Comparison of ENCODE assay signal across 1 cellular context in the genomic region with DNA sequence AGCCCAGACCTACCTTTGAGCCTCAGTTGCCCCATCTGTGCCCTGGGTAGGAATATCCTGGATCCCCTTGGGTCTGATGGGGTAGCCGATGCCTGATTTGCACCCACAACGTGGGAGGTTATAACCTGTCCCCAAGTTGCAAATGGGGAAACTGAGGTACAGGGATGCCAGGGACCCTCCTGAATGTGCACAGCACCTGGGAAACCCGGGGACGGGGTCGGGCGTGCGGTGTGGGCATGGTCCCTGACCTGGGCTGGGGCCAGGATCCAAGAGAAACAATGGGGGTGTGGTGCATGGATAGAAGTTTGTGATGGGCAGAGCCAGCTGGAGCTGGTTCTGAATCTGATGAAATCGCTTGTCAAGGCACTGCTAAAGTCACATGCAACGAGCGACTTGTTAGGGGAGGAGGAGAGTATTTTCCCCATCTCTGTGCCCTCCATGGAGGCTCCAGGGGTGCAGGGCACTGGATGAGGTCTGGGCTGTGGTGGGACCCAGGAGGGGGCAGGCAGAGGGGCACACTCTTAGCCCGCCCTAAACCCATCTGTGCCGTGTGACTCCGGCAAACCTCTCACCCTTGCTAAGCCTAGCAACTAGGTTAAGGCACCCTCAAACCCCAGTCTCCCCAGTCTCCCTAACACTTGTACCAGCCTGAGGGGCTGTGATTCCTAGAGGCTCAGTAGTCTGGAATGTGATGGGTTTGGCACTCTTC.
TF ChIP-seq lines count a peak whose summit lies in the region.

No MANE protein-coding gene starts in this region.

TF ChIP-seq in K562, 482 proteins besides CTCF, POLR2A, EP300 and RAD21 (continued from another document and continues in another):
- 0 out of 2 replicates have a peak, but pooled peaks have one; percentile 65 for TF ChIP-seq AFF4 (CRISPR knock-in tag; IDR thresholded peaks at IDR 0.05)
- peak; percentile 8 for TF ChIP-seq POLR2B (IDR thresholded peaks at IDR 0.05; ENCODE audit: low read depth, partially characterized antibody)
- TF ChIP-seq GABPB1 (CRISPR knock-in tag; IDR thresholded peaks at IDR 0.05): 0 out of 2 replicates have a peak, but pooled peaks have one; percentile 2
- 0 out of 4 replicates have a peak, but pooled peaks of 1 of the 2 experiments have one; percentile 12 for TF ChIP-seq RCOR1 (IDR thresholded peaks at IDR 0.05; ENCODE audit: borderline replicate concordance in 1 of 2, low read depth in 2 of 2, low read length in 2 of 2)
- 0 out of 4 replicates have a peak, but pooled peaks of 1 of the 2 experiments have one; percentile 25 for TF ChIP-seq TEAD1 (CRISPR knock-in tag; IDR thresholded peaks at IDR 0.05)
- TF ChIP-seq ZNF12 (CRISPR knock-in tag; IDR thresholded peaks at IDR 0.05): 0 out of 2 replicates have a peak, but pooled peaks have one; percentile 45
- TF ChIP-seq COPS2 (conservative IDR thresholded peaks at IDR 0.05): no peak
- TF ChIP-seq PHB (CRISPR knock-in tag; IDR thresholded peaks at IDR 0.05): peak; percentile 68; the same call in 1 of the 2 replicates
- TF ChIP-seq SP1 (CRISPR knock-in tag; IDR thresholded peaks at IDR 0.05): peak; percentile 57
- 0 out of 2 replicates have a peak, but pooled peaks have one; percentile 62 for TF ChIP-seq CBFB (CRISPR knock-in tag; IDR thresholded peaks at IDR 0.05)
- 0 out of 2 replicates have a peak, but pooled peaks have one; percentile 12 for TF ChIP-seq ZNF740 (CRISPR knock-in tag; IDR thresholded peaks at IDR 0.05)
- no peak; a peak in 2 of 4 replicates for TF ChIP-seq ZNF740 (tag; IDR thresholded peaks at IDR 0.05)
- TF ChIP-seq HDGF (IDR thresholded peaks at IDR 0.05): no peak
- no peak for TF ChIP-seq TAL1 (IDR thresholded peaks at IDR 0.05)
- TF ChIP-seq NR2C2 (CRISPR knock-in tag; IDR thresholded peaks at IDR 0.05): no peak; the same call in 1 of the 2 replicates
- TF ChIP-seq NR2C2 (tag; IDR thresholded peaks at IDR 0.05): 0 out of 2 replicates have a peak, but pooled peaks have one; percentile 0
- TF ChIP-seq MITF (IDR thresholded peaks at IDR 0.05): peak; percentile 21; the same call in 1 of the 2 replicates
- peak; percentile 62 for TF ChIP-seq BCOR (IDR thresholded peaks at IDR 0.05)
- 0 out of 2 replicates have a peak, but pooled peaks have one; percentile 32 for TF ChIP-seq IFI16 (CRISPR knock-in tag; IDR thresholded peaks at IDR 0.05)
- 0 out of 2 replicates have a peak, but pooled peaks have one; percentile 4 for TF ChIP-seq MAFK (IDR thresholded peaks at IDR 0.05; ENCODE audit: low read length)
- peak; percentile 84 for TF ChIP-seq POLR2AphosphoS2 (IDR thresholded peaks at IDR 0.05; ENCODE audit: low read length)
- no peak for TF ChIP-seq POLR2G (IDR thresholded peaks at IDR 0.05; ENCODE audit: low read depth, low read length)
- TF ChIP-seq, protein P1, sequence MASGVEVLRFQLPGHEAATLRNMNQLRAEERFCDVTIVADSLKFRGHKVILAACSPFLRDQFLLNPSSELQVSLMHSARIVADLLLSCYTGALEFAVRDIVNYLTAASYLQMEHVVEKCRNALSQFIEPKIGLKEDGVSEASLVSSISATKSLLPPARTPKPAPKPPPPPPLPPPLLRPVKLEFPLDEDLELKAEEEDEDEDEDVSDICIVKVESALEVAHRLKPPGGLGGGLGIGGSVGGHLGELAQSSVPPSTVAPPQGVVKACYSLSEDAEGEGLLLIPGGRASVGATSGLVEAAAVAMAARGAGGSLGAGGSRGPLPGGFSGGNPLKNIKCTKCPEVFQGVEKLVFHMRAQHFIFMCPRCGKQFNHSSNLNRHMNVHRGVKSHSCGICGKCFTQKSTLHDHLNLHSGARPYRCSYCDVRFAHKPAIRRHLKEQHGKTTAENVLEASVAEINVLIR (CRISPR knock-in tag; IDR thresholded peaks at IDR 0.05): no peak
- peak; percentile 31; the same call in 1 of the 2 replicates for TF ChIP-seq CHD2 (IDR thresholded peaks at IDR 0.05; ENCODE audit: low read depth, low read length)
- peak; percentile 34 for TF ChIP-seq SAP30 (IDR thresholded peaks at IDR 0.05; ENCODE audit: borderline replicate concordance, insufficient read depth, low read depth, low read length, poor library complexity, severe bottlenecking)
- TF ChIP-seq PTBP1 (IDR thresholded peaks at IDR 0.05; ENCODE audit: low read depth, low read length): 0 out of 2 replicates have a peak, but pooled peaks have one; percentile 1
- no peak for TF ChIP-seq ZNF512 (tag; IDR thresholded peaks at IDR 0.05)
- peak; percentile 94 for TF ChIP-seq RBFOX2 (IDR thresholded peaks at IDR 0.05; ENCODE audit: low read depth, low read length)
- TF ChIP-seq EP400 (IDR thresholded peaks at IDR 0.05): peak; percentile 63
- no peak for TF ChIP-seq PYGO2 (tag; IDR thresholded peaks at IDR 0.05)
- peak; percentile 38; the same call in 1 of the 2 replicates for TF ChIP-seq SIN3B (IDR thresholded peaks at IDR 0.05; ENCODE audit: low read depth)
- 0 out of 2 replicates have a peak, but pooled peaks have one; percentile 75 for TF ChIP-seq KAT7 (CRISPR knock-in tag; IDR thresholded peaks at IDR 0.05; ENCODE audit: borderline replicate concordance)
- TF ChIP-seq, protein P2, sequence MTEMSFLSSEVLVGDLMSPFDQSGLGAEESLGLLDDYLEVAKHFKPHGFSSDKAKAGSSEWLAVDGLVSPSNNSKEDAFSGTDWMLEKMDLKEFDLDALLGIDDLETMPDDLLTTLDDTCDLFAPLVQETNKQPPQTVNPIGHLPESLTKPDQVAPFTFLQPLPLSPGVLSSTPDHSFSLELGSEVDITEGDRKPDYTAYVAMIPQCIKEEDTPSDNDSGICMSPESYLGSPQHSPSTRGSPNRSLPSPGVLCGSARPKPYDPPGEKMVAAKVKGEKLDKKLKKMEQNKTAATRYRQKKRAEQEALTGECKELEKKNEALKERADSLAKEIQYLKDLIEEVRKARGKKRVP (CRISPR knock-in tag; IDR thresholded peaks at IDR 0.05): peak; percentile 91
- TF ChIP-seq GABPA (tag; conservative IDR thresholded peaks at IDR 0.05; ENCODE audit: low read depth): peak; percentile 7; the same call in 1 of the 2 replicates
- peak; percentile 16; the same call in 1 of the 2 replicates for TF ChIP-seq SUPT5H (IDR thresholded peaks at IDR 0.05)
- TF ChIP-seq NFIX (CRISPR knock-in tag; IDR thresholded peaks at IDR 0.05; ENCODE audit: low read depth): no peak
- 0 out of 2 replicates have a peak, but pooled peaks have one; percentile 18 for TF ChIP-seq HOXB6 (CRISPR knock-in tag; IDR thresholded peaks at IDR 0.05; ENCODE audit: borderline replicate concordance)
- TF ChIP-seq GTF2E2 (tag; IDR thresholded peaks at IDR 0.05): peak; percentile 44
- 0 out of 2 replicates have a peak, but pooled peaks have one; percentile 18 for TF ChIP-seq FOXJ2 (tag; IDR thresholded peaks at IDR 0.05)
- TF ChIP-seq MIER1 (IDR thresholded peaks at IDR 0.05; ENCODE audit: low read depth): no peak
- TF ChIP-seq RNF219 (CRISPR knock-in tag; IDR thresholded peaks at IDR 0.05): peak; percentile 47; the same call in 1 of the 2 replicates
- 0 out of 2 replicates have a peak, but pooled peaks have one; percentile 48 for TF ChIP-seq ZNF431 (CRISPR knock-in tag; IDR thresholded peaks at IDR 0.05)
- 0 out of 4 replicates have a peak, but pooled peaks of 1 of the 2 experiments have one; percentile 9 for TF ChIP-seq SRF (CRISPR knock-in tag; IDR thresholded peaks at IDR 0.05)
- TF ChIP-seq, protein P3, sequence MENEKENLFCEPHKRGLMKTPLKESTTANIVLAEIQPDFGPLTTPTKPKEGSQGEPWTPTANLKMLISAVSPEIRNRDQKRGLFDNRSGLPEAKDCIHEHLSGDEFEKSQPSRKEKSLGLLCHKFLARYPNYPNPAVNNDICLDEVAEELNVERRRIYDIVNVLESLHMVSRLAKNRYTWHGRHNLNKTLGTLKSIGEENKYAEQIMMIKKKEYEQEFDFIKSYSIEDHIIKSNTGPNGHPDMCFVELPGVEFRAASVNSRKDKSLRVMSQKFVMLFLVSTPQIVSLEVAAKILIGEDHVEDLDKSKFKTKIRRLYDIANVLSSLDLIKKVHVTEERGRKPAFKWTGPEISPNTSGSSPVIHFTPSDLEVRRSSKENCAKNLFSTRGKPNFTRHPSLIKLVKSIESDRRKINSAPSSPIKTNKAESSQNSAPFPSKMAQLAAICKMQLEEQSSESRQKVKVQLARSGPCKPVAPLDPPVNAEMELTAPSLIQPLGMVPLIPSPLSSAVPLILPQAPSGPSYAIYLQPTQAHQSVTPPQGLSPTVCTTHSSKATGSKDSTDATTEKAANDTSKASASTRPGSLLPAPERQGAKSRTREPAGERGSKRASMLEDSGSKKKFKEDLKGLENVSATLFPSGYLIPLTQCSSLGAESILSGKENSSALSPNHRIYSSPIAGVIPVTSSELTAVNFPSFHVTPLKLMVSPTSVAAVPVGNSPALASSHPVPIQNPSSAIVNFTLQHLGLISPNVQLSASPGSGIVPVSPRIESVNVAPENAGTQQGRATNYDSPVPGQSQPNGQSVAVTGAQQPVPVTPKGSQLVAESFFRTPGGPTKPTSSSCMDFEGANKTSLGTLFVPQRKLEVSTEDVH (IDR thresholded peaks at IDR 0.05; ENCODE audit: low read depth, partially characterized antibody): no peak
